In genomic region chr10:2772135-2772534, GRCh38 we compare ENCODE assay signal across 14 cellular contexts.
"Had no signal": no experiment of that assay in that cellular context is flagged by ENCODE, and none has a peak within 500 bp of the region (broad histone marks: within the 10 kb centered on the region; RNA-seq: fewer than 3 reads in every experiment).

No MANE protein-coding gene starts in this region.

- ATAC-seq: Panc1, PC-3 had no signal

- DNase-seq: Karpas-422, KG1, MG63, NCI-H1417 treated with DMSO at 0.1 percent for 48 hours, NCI-H146, NCI-H1694 treated with DMSO at 0.1 percent for 48 hours, NCI-H1930, NCI-H226, NCI-H446, NCI-H524 treated with DMSO at 0.1 percent for 48 hours, NCI-H69, PC-3, SHP77 had no signal
